ENCODE assay signal across 18 cellular contexts in the genomic region with DNA sequence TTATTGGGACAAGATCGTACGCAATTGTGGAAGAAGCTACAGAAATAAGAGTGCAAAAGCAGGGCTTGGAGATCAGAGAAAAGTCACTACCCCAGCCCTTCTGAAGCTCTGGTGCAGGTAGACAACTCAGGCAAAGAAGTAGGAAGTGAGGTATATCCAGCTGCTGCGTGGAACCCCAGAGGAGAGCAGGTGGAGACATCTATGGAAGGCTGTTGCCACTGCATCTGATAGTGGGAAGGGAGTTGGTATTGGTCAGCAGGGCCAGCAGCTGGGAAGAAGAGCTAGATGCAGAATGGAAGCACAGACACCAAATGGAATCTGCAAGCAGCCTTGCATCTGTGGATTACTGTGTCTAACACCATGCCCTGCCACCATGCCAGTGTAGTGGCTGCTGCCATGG.
"Had no signal": no experiment of that assay in that cellular context is flagged by ENCODE, and none has a peak within 500 bp of the region (broad histone marks: within the 10 kb centered on the region; RNA-seq: fewer than 3 reads in every experiment).

No MANE protein-coding gene starts in this region.

- H3K9me3 Mint-ChIP-seq: stimulated activated effector memory CD8-positive, alpha-beta T cell treated with anti-CD3 and anti-CD28 coated beads, Interleukin-12 subunit alpha, Interleukin-12 subunit beta, amount 100 ng/mL, for 72 hours had no signal

- DNase-seq: activated CD4-positive, alpha-beta T cell treated with anti-CD3 and anti-CD28 coated beads, Interleukin-2, amount 50 U/mL, for 4 hours; activated CD4-positive, CD25-positive, alpha-beta regulatory T cell treated with anti-CD3 and anti-CD28 coated beads, Interleukin-2, amount 50 U/mL, for 72 hours; activated naive CD4-positive, alpha-beta T cell treated with anti-CD3 and anti-CD28 coated beads for 36 hours; activated naive CD8-positive, alpha-beta T cell treated with anti-CD3 and anti-CD28 coated beads, Interleukin-2, amount 50 U/mL, for 24 hours; cerebellar nuclear complex; effector CD8-positive, alpha-beta T cell; foreskin melanocyte; left colon; lower lobe of right lung; mucosa of descending colon; naive thymus-derived CD8-positive, alpha-beta T cell; retina; T1000 had no signal

- H3K4me1 ChIP-seq: breast epithelium, lower lobe of right lung had no signal

- H3K4me3 ChIP-seq: ascending aorta, breast epithelium, lower lobe of right lung, mucosa of descending colon had no signal

- ATAC-seq: activated naive CD8-positive, alpha-beta T cell treated with anti-CD3 and anti-CD28 coated beads, Interleukin-2, amount 50 U/mL, for 24 hours; left colon; lower lobe of right lung; mucosa of descending colon; naive thymus-derived CD8-positive, alpha-beta T cell; stimulated activated effector memory CD8-positive, alpha-beta T cell treated with anti-CD3 and anti-CD28 coated beads, Interleukin-12 subunit alpha, Interleukin-12 subunit beta, amount 100 ng/mL, for 72 hours had no signal

- H3K27me3 Mint-ChIP-seq: activated naive CD8-positive, alpha-beta T cell treated with anti-CD3 and anti-CD28 coated beads, Interleukin-2, amount 50 U/mL, for 24 hours; naive thymus-derived CD8-positive, alpha-beta T cell had no signal

- H3K9me3 ChIP-seq: ascending aorta, breast epithelium, lower lobe of right lung, mucosa of descending colon, neutrophil had no signal

- H3K4me3 Mint-ChIP-seq: activated naive CD4-positive, alpha-beta T cell treated with anti-CD3 and anti-CD28 coated beads for 36 hours; activated naive CD8-positive, alpha-beta T cell treated with anti-CD3 and anti-CD28 coated beads, Interleukin-2, amount 50 U/mL, for 24 hours; naive thymus-derived CD8-positive, alpha-beta T cell; stimulated activated effector memory CD8-positive, alpha-beta T cell treated with anti-CD3 and anti-CD28 coated beads, Interleukin-12 subunit alpha, Interleukin-12 subunit beta, amount 100 ng/mL, for 72 hours had no signal

- H3K27ac ChIP-seq: ascending aorta, breast epithelium, lower lobe of right lung, neutrophil had no signal

- H3K4me1 Mint-ChIP-seq: activated naive CD8-positive, alpha-beta T cell treated with anti-CD3 and anti-CD28 coated beads, Interleukin-2, amount 50 U/mL, for 24 hours; naive thymus-derived CD8-positive, alpha-beta T cell; stimulated activated effector memory CD8-positive, alpha-beta T cell treated with anti-CD3 and anti-CD28 coated beads, Interleukin-12 subunit alpha, Interleukin-12 subunit beta, amount 100 ng/mL, for 72 hours had no signal

- H3K36me3 ChIP-seq: ascending aorta, breast epithelium, lower lobe of right lung, neutrophil had no signal

- H3K27ac Mint-ChIP-seq: activated naive CD4-positive, alpha-beta T cell treated with anti-CD3 and anti-CD28 coated beads for 36 hours; activated naive CD8-positive, alpha-beta T cell treated with anti-CD3 and anti-CD28 coated beads, Interleukin-2, amount 50 U/mL, for 24 hours; activated T-helper 2 cell treated with anti-CD3 and anti-CD28 coated beads, Interferon-gamma antibody, Interleukin-2, Interleukin-4, amounts not matched to agents 10 μg/mL and 5 μg/mL and 100 μg/mL, durations not matched to agents 14 hours and 24 hours and 36 hours; naive thymus-derived CD8-positive, alpha-beta T cell; stimulated activated effector memory CD8-positive, alpha-beta T cell treated with anti-CD3 and anti-CD28 coated beads, Interleukin-12 subunit alpha, Interleukin-12 subunit beta, amount 100 ng/mL, for 72 hours had no signal

- H3K27me3 ChIP-seq: ascending aorta, breast epithelium, neutrophil had no signal
